Comparison of ENCODE assay signal across 7 cellular contexts in the genomic region with DNA sequence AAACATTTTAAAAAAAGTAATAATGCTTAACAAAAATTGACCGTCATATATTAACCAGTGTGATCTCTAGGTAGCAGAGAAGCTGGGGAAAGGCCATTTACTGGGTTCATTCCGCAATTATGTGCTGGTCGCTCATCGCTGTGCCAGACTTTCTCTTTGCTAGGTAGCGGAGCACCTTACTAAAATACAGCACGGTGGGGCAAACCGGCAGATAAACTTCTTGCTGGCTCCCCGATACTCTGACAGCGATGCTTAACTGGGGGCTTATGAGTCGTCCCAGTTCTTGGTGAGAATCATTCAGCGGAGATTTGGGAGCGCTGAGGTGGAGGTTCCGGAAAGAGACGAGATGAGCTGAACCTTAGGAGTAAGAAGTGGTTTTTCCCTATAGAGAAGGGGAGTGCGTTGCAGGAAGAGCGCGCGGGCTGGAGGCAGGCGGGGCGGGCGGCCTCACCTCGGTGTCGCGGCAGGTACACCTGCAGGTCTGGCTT. TPM values are rescaled to one million over a fixed set of nuclear protein-coding genes. Genes with fewer than 3 reads are reported as not detected.
DNase-seq lines count a peak whose midpoint lies in the region; ATAC-seq and TF ChIP-seq lines count a peak whose summit lies in the region.

No MANE protein-coding gene starts in this region.

- peaks cover 57% of the 10 kb centered on the region for H3K79me2 ChIP-seq in PC-9 (ENCODE audit: low read depth)

- no peak for DNase-seq in PC-9
- no peak for DNase-seq in esophagus squamous epithelium (lab: John Stamatoyannopoulos, UW)
- DNase-seq in psoas muscle: no peak
- no peak for DNase-seq in SKM-1 (lab: John Stamatoyannopoulos, UW; ENCODE audit: unreplicated experiment)
- DNase-seq in activated effector memory CD4-positive, alpha-beta T cell treated with Interleukin-2 at 50 U/mL for 16 hours: no peak

- ATAC-seq in GM21515 (IDR thresholded peaks at IDR 0.05; ENCODE audit: unreplicated experiment): peak; percentile 11
- no peak for ATAC-seq in psoas muscle
- no peak for ATAC-seq in GM21529 (IDR thresholded peaks at IDR 0.05; ENCODE audit: unreplicated experiment)

- intact Hi-C loops in PC-9 (cut with micrococcal nuclease; ENCODE audit: unreplicated experiment): loop anchor here (1.0 kb wide), 1 partner anchor 9 kb away; the partner anchor contains the start of gene TMEM150A
- intact Hi-C loops in esophagus squamous epithelium (cut with DNase I): no loop called here
- intact Hi-C loops in psoas muscle (cut with DNase I): no loop called here

- H3K9me3 ChIP-seq in PC-9 (ENCODE audit: insufficient read depth, low read depth) (no peaks in the 10 kb centered on the region), esophagus squamous epithelium (no peaks in the 10 kb centered on the region), psoas muscle (no peaks in the 10 kb centered on the region)

- H3K9me2 ChIP-seq in PC-9 (ENCODE audit: insufficient read depth): no peaks in the 10 kb centered on the region

- POLR2A ChIA-PET in PC-9 (lab: Charles Lee; ENCODE audit: unreplicated experiment): interaction anchor here (0.7 to 1.0 kb wide), 5 partner anchors 16 to 665 kb away, joined by 3 to 20 read pairs (median 7); partner anchors contain the start of genes RETSAT, RNF181 and VAMP8

- H3K4me1 ChIP-seq in PC-9 (replicated peaks; ENCODE audit: insufficient read depth): peaks cover 43% of the 10 kb centered on the region
- H3K4me1 ChIP-seq in esophagus squamous epithelium: peaks cover 17 to 66% (median 18%) of the 10 kb centered on the region in 3 donors
- peaks cover 60% of the 10 kb centered on the region for H3K4me1 ChIP-seq in psoas muscle

- H3K27ac ChIP-seq in PC-9: peak overlapping the region; percentile 76
- peak overlapping the region; percentile 89 to 95 (median 92) for H3K27ac ChIP-seq in esophagus squamous epithelium
- peak overlapping the region; percentile 92 for H3K27ac ChIP-seq in psoas muscle

- H3F3A ChIP-seq in PC-9 (ENCODE audit: insufficient read depth, low read depth): peaks cover 80% of the 10 kb centered on the region

- peak overlapping the region; percentile 82 for H2AFZ ChIP-seq in PC-9

- CTCF ChIA-PET in PC-9 (lab: Charles Lee): no interaction called here

- H3K4me3 ChIP-seq in PC-9: peak overlapping the region; percentile 75
- peak overlapping the region; percentile 74 to 96 (median 82) for H3K4me3 ChIP-seq in esophagus squamous epithelium
- H3K4me3 ChIP-seq in psoas muscle: peak overlapping the region; percentile 98

- WGBS in esophagus squamous epithelium, 2 donors: 5 to 18% methylated on average over 9 to 23 of the region's 24 CpGs
- WGBS in psoas muscle, 3 donors: 6% methylated on average over 24 of the region's 24 CpGs

- TSS peak; percentile 26 for BruUV-seq in PC-9 (replicated peaks; lab: Mats Ljungman, UMichigan)

- H3K27me3 ChIP-seq in PC-9 (ENCODE audit: insufficient read depth, low read depth) (no peaks in the 10 kb centered on the region), esophagus squamous epithelium (no peaks in the 10 kb centered on the region), psoas muscle (ENCODE audit: insufficient read depth in 3 of 3, low read length in 2 of 3) (no peaks in the 10 kb centered on the region)

- no peaks in the 10 kb centered on the region for H4K20me1 ChIP-seq in PC-9 (ENCODE audit: insufficient read depth)

- peak overlapping the region; percentile 87 for H3K4me2 ChIP-seq in PC-9

- TF ChIP-seq CTCF in PC-9 (conservative IDR thresholded peaks at IDR 0.05): no peak
- no peak for TF ChIP-seq CTCF in esophagus squamous epithelium (IDR thresholded peaks at IDR 0.05)
- no peak for TF ChIP-seq CTCF in psoas muscle (IDR thresholded peaks at IDR 0.05)

- TF ChIP-seq POLR2A in esophagus squamous epithelium (IDR thresholded peaks at IDR 0.05): no peak

- H3K36me3 ChIP-seq in PC-9 (ENCODE audit: low read depth): peaks cover 2% of the 10 kb centered on the region; the same call in 1 of the 2 replicates
- peaks cover 0 to 36% (median 0%) of the 10 kb centered on the region in 3 donors for H3K36me3 ChIP-seq in esophagus squamous epithelium
- peaks cover 0 to 16% of the 10 kb centered on the region in 2 donors for H3K36me3 ChIP-seq in psoas muscle (ENCODE audit: insufficient read depth in 1 of 2, low read depth in 1 of 2)

RNA-seq across cellular contexts. Expression of gene C2orf68, which starts 0.6 kb away (rescaled TPM):
- total RNA-seq in PC-9 (2021): 46.0 and 48.6 TPM in 2 replicates
- total RNA-seq in esophagus squamous epithelium: 10 to 100 TPM in 3 of 4 donors, 1 to 10 TPM in 1; 9.4 to 17.1 (median 14.7) TPM
- total RNA-seq in psoas muscle: 10 to 100 TPM; 43.4 to 61.9 (median 47.5) TPM
- 10 to 100 TPM; 26.9 to 76.0 (median 43.8) TPM for polyA plus RNA-seq in psoas muscle

RNA-seq across cellular contexts. Expression of gene USP39, which starts 4.7 kb away (rescaled TPM):
- 61.0 and 66.7 TPM in 2 replicates for total RNA-seq in PC-9 (2021)
- 10 to 100 TPM; 37.0 to 53.6 (median 40.7) TPM for total RNA-seq in esophagus squamous epithelium
- total RNA-seq in psoas muscle: 10 to 100 TPM; 39.0 to 61.8 (median 45.6) TPM
- 100 to 1,000 TPM in 1 of 3 donors, 10 to 100 TPM in 2; 53.7 to 104 (median 58.3) TPM for polyA plus RNA-seq in psoas muscle

RNA-seq across cellular contexts. Expression of gene TMEM150A, which starts 8.8 kb away (rescaled TPM):
- total RNA-seq in PC-9 (2021) (5.3 and 5.9 TPM in 2 replicates), esophagus squamous epithelium (10 to 100 TPM in 1 of 4 donors, 1 to 10 TPM in 3; 6.3 to 15.8 (median 7.4) TPM), psoas muscle (10 to 100 TPM; 20.1 to 54.3 (median 30.9) TPM)
- polyA plus RNA-seq in psoas muscle: 10 to 100 TPM; 17.4 to 82.6 (median 40.3) TPM

RNA-seq across cellular contexts. Expression of gene RNF181, which starts 15.7 kb away (rescaled TPM):
- total RNA-seq in PC-9 (2021) (93.9 and 96.7 TPM in 2 replicates), esophagus squamous epithelium (100 to 1,000 TPM in 3 of 4 donors, 10 to 100 TPM in 1; 88.3 to 128 (median 115) TPM), psoas muscle (100 to 1,000 TPM in 1 of 4 donors, 10 to 100 TPM in 3; 84.7 to 107 (median 90.0) TPM)
- 100 to 1,000 TPM; 156 to 212 (median 184) TPM for polyA plus RNA-seq in psoas muscle

RNA-seq across cellular contexts. Expression of gene VAMP5, which starts 27.0 kb away (rescaled TPM):
- total RNA-seq in PC-9 (2021): 7.2 and 7.4 TPM in 2 replicates
- 10 to 100 TPM in 3 of 4 donors, 1 to 10 TPM in 1; 6.1 to 45.6 (median 17.0) TPM for total RNA-seq in esophagus squamous epithelium
- total RNA-seq in psoas muscle: 10 to 100 TPM; 58.1 to 95.0 (median 83.2) TPM
- 100 to 1,000 TPM; 106 to 149 (median 128) TPM for polyA plus RNA-seq in psoas muscle
